In the genomic region with DNA sequence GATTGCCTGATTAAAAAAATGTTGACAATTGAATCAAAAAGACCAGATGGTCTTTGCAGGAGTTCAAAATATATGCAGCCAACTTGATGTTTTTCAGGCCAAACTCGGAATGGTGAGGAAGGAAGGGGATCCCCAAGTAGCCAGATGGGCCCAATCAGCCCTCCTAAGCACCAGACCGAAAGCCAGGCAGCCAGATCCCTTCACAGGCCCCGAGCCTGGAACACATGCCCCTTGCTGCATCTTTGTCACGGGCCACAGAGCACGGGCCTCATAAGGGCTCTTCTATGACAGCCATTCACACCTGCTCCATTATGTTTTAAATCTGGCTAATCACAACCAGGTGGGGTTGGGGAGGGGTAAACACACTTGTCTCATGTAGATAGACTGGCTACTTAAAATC, we compare ENCODE assay signal across 14 cellular contexts. TPM values are rescaled to one million over a fixed set of nuclear protein-coding genes. Genes with fewer than 3 reads are reported as not detected.
DNase-seq lines count a peak whose midpoint lies in the region; FAIRE-seq and TF ChIP-seq lines count a peak whose summit lies in the region.
"Had no signal": no experiment of that assay in that cellular context is flagged by ENCODE, and none has a peak within 500 bp of the region (broad histone marks: within the 10 kb centered on the region; RNA-seq: fewer than 3 reads in every experiment).

No MANE protein-coding gene starts in this region.

- no peak for TF ChIP-seq CTCF in D721Med (IDR thresholded peaks at IDR 0.05; ENCODE audit: insufficient read depth, missing control alignments)
- no peak for TF ChIP-seq CTCF in GM13977 (IDR thresholded peaks at IDR 0.05; ENCODE audit: extremely low read depth, insufficient read depth, missing control alignments)

- in situ Hi-C loops in G401 (cut with HindIII; ENCODE audit: low sequenced_read_pairs) (no loop called here), GM13977 (cut with MboI; ENCODE audit: low pct_unique_long_range_greater_than_20kb, low sequenced_read_pairs, unreplicated experiment) (no loop called here)

- peak; percentile 99 for DNase-seq in G401 (ENCODE audit: low spot score)
- peak; percentile 19 for DNase-seq in NAMALWA (ENCODE audit: low spot score)
- DNase-seq in NCI-H524 (lab: John Stamatoyannopoulos, UW) = peak; percentile 98 to 99
- peak; percentile 53 to 94 for DNase-seq in cerebellar nuclear complex (lab: John Stamatoyannopoulos, UW)
- DNase-seq in D721Med (ENCODE audit: insufficient read length, low spot score) = no peak
- no peak for DNase-seq in activated effector memory CD4-positive, alpha-beta T cell treated with Interleukin-2 at 50 U/mL for 16 hours
- no peak for DNase-seq in GM13977 (ENCODE audit: low spot score)
- DNase-seq: activated gamma-delta T cell treated with Interleukin-2 at 50 U/mL for 16 hours; mucosa of descending colon; RPMI8226; sigmoid colon; stimulated activated CD4-positive, alpha-beta T cell treated with anti-CD3 and anti-CD28 coated beads, Interleukin-4, amount 100 ng/mL, for 1 hour; stimulated activated CD8-positive, alpha-beta memory T cell treated with anti-CD3 and anti-CD28 coated beads, Interleukin-4, amount 100 ng/mL, for 48 hours; testis had no signal

- no peak for FAIRE-seq in D721Med (lab: Jason Lieb, UNC)

RNA-seq across cellular contexts. Expression of a gene that starts 31.7 kb away (rescaled TPM):
- 77.4 and 101 TPM in 2 replicates for total RNA-seq in G401 (2014; rRNA removed; shearing (Covaris generic))

Comparison
In these comparisons a context has a peak if more than half of its experiments do, and no peak if none do; other contexts are left out.
1. DNase-seq: peak in G401 (single experiment), NAMALWA (single experiment), NCI-H524 (2 of 2) and cerebellar nuclear complex (2 of 2); none in D721Med (single experiment), activated effector memory CD4-positive, alpha-beta T cell treated with Interleukin-2 at 50 U/mL for 16 hours (single experiment) and GM13977 (single experiment).